Comparison of ENCODE assay signal across 1 cellular context in the genomic region with DNA sequence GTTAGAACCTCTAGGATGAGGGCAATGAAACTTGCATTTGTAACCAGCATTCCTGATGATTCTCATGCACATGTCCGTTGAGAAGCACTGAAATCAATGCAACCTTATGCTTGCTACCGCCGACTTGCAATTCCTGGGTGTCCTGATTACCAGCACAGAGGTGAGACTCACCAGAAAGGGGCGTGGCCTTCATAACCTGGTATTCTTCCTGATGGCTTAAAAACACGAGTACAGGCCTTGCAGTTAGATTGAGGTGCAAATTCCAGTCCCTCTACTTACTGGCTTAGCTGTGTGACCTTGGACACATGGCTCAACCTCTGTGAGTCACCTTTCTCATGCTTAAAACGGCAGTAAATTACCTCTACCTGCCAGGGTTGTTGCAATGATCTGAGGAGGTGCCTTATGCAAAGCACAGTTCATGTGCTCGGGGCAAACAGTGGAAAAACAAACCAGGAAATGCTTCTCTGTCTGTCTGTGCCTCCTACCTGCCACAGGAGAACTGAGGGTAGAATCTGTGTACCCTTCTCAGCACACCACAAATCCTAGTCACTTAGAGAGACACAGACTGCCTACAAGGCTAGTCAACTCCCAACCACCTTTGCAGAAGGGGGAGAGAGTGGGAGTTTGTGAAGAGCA.
TF ChIP-seq lines count a peak whose summit lies in the region.

No MANE protein-coding gene starts in this region.

TF ChIP-seq in HepG2, 621 proteins besides CTCF, POLR2A, EP300 and RAD21 (continued from another document and continues in another):
- TF ChIP-seq, protein P1, sequence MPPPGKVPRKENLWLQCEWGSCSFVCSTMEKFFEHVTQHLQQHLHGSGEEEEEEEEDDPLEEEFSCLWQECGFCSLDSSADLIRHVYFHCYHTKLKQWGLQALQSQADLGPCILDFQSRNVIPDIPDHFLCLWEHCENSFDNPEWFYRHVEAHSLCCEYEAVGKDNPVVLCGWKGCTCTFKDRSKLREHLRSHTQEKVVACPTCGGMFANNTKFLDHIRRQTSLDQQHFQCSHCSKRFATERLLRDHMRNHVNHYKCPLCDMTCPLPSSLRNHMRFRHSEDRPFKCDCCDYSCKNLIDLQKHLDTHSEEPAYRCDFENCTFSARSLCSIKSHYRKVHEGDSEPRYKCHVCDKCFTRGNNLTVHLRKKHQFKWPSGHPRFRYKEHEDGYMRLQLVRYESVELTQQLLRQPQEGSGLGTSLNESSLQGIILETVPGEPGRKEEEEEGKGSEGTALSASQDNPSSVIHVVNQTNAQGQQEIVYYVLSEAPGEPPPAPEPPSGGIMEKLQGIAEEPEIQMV (CRISPR knock-in tag; IDR thresholded peaks at IDR 0.05; ENCODE audit: low read depth): no peak; the same call in 1 of the 2 replicates
- TF ChIP-seq ZNF589 (CRISPR knock-in tag; conservative IDR thresholded peaks at IDR 0.05) (no peak), ZNF350 (CRISPR knock-in tag; IDR thresholded peaks at IDR 0.05; ENCODE audit: borderline replicate concordance, low read depth) (no peak), ZBTB20 (CRISPR knock-in tag; IDR thresholded peaks at IDR 0.05; ENCODE audit: borderline replicate concordance, low read depth) (peak; percentile 39; the same call in 1 of the 2 replicates), AKAP8 (CRISPR knock-in tag; IDR thresholded peaks at IDR 0.05) (no peak), ZFP36L1 (CRISPR knock-in tag; IDR thresholded peaks at IDR 0.05) (no peak), ZNF775 (CRISPR knock-in tag; IDR thresholded peaks at IDR 0.05; ENCODE audit: borderline replicate concordance) (no peak), MIER3 (CRISPR knock-in tag; IDR thresholded peaks at IDR 0.05; ENCODE audit: borderline replicate concordance) (peak; percentile 53; the same call in 1 of the 2 replicates), ZNF780A (CRISPR knock-in tag; IDR thresholded peaks at IDR 0.05) (no peak), HDAC1 (CRISPR knock-in tag; IDR thresholded peaks at IDR 0.05) (peak; percentile 86), SRSF4 (IDR thresholded peaks at IDR 0.05; ENCODE audit: low read depth, low read length, poor library complexity, severe bottlenecking) (no peak), SRSF9 (IDR thresholded peaks at IDR 0.05; ENCODE audit: borderline replicate concordance, insufficient read depth, low read depth, low read length, poor library complexity, severe bottlenecking) (no peak), ZNF556 (CRISPR knock-in tag; IDR thresholded peaks at IDR 0.05; ENCODE audit: borderline replicate concordance) (no peak), ZZZ3 (CRISPR knock-in tag; IDR thresholded peaks at IDR 0.05; ENCODE audit: borderline replicate concordance) (no peak), SRSF1 (optimal IDR thresholded peaks at IDR 0.05; ENCODE audit: low read depth, low read length) (no peak), ZNF180 (CRISPR knock-in tag; IDR thresholded peaks at IDR 0.05; ENCODE audit: borderline replicate concordance, low read depth) (no peak), ZNF207 (IDR thresholded peaks at IDR 0.05; ENCODE audit: borderline replicate concordance) (no peak), GATAD2A (CRISPR knock-in tag; IDR thresholded peaks at IDR 0.05) (peak; percentile 96), DPF2 (CRISPR knock-in tag; IDR thresholded peaks at IDR 0.05; ENCODE audit: borderline replicate concordance, low read depth) (peak; percentile 85), GATA4 (IDR thresholded peaks at IDR 0.05; ENCODE audit: borderline replicate concordance, low read depth) (0 out of 2 replicates have a peak, but pooled peaks have one; percentile 21), ZNF441 (CRISPR knock-in tag; IDR thresholded peaks at IDR 0.05; ENCODE audit: borderline replicate concordance) (no peak), ZNF343 (CRISPR knock-in tag; IDR thresholded peaks at IDR 0.05) (no peak), ZNF468 (CRISPR knock-in tag; IDR thresholded peaks at IDR 0.05) (no peak), TAF1 (CRISPR knock-in tag; IDR thresholded peaks at IDR 0.05) (no peak), RCOR2 (CRISPR knock-in tag; IDR thresholded peaks at IDR 0.05) (peak; percentile 79), MED13 (CRISPR knock-in tag; IDR thresholded peaks at IDR 0.05) (no peak), ZNF251 (CRISPR knock-in tag; IDR thresholded peaks at IDR 0.05) (no peak)
- TF ChIP-seq, protein P2, sequence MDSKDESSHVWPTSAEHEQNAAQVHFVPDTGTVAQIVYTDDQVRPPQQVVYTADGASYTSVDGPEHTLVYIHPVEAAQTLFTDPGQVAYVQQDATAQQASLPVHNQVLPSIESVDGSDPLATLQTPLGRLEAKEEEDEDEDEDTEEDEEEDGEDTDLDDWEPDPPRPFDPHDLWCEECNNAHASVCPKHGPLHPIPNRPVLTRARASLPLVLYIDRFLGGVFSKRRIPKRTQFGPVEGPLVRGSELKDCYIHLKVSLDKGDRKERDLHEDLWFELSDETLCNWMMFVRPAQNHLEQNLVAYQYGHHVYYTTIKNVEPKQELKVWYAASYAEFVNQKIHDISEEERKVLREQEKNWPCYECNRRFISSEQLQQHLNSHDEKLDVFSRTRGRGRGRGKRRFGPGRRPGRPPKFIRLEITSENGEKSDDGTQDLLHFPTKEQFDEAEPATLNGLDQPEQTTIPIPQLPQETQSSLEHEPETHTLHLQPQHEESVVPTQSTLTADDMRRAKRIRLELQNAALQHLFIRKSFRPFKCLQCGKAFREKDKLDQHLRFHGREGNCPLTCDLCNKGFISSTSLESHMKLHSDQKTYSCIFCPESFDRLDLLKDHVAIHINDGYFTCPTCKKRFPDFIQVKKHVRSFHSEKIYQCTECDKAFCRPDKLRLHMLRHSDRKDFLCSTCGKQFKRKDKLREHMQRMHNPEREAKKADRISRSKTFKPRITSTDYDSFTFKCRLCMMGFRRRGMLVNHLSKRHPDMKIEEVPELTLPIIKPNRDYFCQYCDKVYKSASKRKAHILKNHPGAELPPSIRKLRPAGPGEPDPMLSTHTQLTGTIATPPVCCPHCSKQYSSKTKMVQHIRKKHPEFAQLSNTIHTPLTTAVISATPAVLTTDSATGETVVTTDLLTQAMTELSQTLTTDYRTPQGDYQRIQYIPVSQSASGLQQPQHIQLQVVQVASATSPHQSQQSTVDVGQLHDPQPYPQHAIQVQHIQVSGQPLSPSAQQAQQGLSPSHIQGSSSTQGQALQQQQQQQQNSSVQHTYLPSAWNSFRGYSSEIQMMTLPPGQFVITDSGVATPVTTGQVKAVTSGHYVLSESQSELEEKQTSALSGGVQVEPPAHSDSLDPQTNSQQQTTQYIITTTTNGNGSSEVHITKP (CRISPR knock-in tag; IDR thresholded peaks at IDR 0.05; ENCODE audit: low read depth): peak; percentile 66; the same call in 1 of the 2 replicates
- TF ChIP-seq, protein P3, sequence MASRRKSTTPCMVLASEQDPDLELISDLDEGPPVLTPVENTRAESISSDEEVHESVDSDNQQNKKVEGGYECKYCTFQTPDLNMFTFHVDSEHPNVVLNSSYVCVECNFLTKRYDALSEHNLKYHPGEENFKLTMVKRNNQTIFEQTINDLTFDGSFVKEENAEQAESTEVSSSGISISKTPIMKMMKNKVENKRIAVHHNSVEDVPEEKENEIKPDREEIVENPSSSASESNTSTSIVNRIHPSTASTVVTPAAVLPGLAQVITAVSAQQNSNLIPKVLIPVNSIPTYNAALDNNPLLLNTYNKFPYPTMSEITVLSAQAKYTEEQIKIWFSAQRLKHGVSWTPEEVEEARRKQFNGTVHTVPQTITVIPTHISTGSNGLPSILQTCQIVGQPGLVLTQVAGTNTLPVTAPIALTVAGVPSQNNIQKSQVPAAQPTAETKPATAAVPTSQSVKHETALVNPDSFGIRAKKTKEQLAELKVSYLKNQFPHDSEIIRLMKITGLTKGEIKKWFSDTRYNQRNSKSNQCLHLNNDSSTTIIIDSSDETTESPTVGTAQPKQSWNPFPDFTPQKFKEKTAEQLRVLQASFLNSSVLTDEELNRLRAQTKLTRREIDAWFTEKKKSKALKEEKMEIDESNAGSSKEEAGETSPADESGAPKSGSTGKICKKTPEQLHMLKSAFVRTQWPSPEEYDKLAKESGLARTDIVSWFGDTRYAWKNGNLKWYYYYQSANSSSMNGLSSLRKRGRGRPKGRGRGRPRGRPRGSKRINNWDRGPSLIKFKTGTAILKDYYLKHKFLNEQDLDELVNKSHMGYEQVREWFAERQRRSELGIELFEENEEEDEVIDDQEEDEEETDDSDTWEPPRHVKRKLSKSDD (CRISPR knock-in tag; IDR thresholded peaks at IDR 0.05; ENCODE audit: low read depth): peak; percentile 67; the same call in 1 of the 2 replicates
- TF ChIP-seq, protein P4, sequence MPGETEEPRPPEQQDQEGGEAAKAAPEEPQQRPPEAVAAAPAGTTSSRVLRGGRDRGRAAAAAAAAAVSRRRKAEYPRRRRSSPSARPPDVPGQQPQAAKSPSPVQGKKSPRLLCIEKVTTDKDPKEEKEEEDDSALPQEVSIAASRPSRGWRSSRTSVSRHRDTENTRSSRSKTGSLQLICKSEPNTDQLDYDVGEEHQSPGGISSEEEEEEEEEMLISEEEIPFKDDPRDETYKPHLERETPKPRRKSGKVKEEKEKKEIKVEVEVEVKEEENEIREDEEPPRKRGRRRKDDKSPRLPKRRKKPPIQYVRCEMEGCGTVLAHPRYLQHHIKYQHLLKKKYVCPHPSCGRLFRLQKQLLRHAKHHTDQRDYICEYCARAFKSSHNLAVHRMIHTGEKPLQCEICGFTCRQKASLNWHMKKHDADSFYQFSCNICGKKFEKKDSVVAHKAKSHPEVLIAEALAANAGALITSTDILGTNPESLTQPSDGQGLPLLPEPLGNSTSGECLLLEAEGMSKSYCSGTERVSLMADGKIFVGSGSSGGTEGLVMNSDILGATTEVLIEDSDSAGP (CRISPR knock-in tag; IDR thresholded peaks at IDR 0.05; ENCODE audit: borderline replicate concordance): peak; percentile 53
- TF ChIP-seq, protein P5, sequence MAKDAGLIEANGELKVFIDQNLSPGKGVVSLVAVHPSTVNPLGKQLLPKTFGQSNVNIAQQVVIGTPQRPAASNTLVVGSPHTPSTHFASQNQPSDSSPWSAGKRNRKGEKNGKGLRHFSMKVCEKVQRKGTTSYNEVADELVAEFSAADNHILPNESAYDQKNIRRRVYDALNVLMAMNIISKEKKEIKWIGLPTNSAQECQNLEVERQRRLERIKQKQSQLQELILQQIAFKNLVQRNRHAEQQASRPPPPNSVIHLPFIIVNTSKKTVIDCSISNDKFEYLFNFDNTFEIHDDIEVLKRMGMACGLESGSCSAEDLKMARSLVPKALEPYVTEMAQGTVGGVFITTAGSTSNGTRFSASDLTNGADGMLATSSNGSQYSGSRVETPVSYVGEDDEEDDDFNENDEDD (CRISPR knock-in tag; IDR thresholded peaks at IDR 0.05; ENCODE audit: borderline replicate concordance): no peak; the same call in 1 of the 2 replicates
- TF ChIP-seq, protein P6, sequence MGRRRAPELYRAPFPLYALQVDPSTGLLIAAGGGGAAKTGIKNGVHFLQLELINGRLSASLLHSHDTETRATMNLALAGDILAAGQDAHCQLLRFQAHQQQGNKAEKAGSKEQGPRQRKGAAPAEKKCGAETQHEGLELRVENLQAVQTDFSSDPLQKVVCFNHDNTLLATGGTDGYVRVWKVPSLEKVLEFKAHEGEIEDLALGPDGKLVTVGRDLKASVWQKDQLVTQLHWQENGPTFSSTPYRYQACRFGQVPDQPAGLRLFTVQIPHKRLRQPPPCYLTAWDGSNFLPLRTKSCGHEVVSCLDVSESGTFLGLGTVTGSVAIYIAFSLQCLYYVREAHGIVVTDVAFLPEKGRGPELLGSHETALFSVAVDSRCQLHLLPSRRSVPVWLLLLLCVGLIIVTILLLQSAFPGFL (CRISPR knock-in tag; IDR thresholded peaks at IDR 0.05): no peak
- TF ChIP-seq, protein P7, sequence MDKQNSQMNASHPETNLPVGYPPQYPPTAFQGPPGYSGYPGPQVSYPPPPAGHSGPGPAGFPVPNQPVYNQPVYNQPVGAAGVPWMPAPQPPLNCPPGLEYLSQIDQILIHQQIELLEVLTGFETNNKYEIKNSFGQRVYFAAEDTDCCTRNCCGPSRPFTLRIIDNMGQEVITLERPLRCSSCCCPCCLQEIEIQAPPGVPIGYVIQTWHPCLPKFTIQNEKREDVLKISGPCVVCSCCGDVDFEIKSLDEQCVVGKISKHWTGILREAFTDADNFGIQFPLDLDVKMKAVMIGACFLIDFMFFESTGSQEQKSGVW (CRISPR knock-in tag; IDR thresholded peaks at IDR 0.05; ENCODE audit: borderline replicate concordance): no peak
- TF ChIP-seq, protein P8, sequence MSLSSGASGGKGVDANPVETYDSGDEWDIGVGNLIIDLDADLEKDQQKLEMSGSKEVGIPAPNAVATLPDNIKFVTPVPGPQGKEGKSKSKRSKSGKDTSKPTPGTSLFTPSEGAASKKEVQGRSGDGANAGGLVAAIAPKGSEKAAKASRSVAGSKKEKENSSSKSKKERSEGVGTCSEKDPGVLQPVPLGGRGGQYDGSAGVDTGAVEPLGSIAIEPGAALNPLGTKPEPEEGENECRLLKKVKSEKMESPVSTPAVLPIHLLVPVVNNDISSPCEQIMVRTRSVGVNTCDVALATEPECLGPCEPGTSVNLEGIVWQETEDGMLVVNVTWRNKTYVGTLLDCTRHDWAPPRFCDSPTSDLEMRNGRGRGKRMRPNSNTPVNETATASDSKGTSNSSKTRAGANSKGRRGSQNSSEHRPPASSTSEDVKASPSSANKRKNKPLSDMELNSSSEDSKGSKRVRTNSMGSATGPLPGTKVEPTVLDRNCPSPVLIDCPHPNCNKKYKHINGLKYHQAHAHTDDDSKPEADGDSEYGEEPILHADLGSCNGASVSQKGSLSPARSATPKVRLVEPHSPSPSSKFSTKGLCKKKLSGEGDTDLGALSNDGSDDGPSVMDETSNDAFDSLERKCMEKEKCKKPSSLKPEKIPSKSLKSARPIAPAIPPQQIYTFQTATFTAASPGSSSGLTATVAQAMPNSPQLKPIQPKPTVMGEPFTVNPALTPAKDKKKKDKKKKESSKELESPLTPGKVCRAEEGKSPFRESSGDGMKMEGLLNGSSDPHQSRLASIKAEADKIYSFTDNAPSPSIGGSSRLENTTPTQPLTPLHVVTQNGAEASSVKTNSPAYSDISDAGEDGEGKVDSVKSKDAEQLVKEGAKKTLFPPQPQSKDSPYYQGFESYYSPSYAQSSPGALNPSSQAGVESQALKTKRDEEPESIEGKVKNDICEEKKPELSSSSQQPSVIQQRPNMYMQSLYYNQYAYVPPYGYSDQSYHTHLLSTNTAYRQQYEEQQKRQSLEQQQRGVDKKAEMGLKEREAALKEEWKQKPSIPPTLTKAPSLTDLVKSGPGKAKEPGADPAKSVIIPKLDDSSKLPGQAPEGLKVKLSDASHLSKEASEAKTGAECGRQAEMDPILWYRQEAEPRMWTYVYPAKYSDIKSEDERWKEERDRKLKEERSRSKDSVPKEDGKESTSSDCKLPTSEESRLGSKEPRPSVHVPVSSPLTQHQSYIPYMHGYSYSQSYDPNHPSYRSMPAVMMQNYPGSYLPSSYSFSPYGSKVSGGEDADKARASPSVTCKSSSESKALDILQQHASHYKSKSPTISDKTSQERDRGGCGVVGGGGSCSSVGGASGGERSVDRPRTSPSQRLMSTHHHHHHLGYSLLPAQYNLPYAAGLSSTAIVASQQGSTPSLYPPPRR (CRISPR knock-in tag; IDR thresholded peaks at IDR 0.05; ENCODE audit: borderline replicate concordance): peak; percentile 84
- TF ChIP-seq, protein P9, sequence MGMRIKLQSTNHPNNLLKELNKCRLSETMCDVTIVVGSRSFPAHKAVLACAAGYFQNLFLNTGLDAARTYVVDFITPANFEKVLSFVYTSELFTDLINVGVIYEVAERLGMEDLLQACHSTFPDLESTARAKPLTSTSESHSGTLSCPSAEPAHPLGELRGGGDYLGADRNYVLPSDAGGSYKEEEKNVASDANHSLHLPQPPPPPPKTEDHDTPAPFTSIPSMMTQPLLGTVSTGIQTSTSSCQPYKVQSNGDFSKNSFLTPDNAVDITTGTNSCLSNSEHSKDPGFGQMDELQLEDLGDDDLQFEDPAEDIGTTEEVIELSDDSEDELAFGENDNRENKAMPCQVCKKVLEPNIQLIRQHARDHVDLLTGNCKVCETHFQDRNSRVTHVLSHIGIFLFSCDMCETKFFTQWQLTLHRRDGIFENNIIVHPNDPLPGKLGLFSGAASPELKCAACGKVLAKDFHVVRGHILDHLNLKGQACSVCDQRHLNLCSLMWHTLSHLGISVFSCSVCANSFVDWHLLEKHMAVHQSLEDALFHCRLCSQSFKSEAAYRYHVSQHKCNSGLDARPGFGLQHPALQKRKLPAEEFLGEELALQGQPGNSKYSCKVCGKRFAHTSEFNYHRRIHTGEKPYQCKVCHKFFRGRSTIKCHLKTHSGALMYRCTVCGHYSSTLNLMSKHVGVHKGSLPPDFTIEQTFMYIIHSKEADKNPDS (CRISPR knock-in tag; IDR thresholded peaks at IDR 0.05): 0 out of 2 replicates have a peak, but pooled peaks have one; percentile 45
